In the genomic region with DNA sequence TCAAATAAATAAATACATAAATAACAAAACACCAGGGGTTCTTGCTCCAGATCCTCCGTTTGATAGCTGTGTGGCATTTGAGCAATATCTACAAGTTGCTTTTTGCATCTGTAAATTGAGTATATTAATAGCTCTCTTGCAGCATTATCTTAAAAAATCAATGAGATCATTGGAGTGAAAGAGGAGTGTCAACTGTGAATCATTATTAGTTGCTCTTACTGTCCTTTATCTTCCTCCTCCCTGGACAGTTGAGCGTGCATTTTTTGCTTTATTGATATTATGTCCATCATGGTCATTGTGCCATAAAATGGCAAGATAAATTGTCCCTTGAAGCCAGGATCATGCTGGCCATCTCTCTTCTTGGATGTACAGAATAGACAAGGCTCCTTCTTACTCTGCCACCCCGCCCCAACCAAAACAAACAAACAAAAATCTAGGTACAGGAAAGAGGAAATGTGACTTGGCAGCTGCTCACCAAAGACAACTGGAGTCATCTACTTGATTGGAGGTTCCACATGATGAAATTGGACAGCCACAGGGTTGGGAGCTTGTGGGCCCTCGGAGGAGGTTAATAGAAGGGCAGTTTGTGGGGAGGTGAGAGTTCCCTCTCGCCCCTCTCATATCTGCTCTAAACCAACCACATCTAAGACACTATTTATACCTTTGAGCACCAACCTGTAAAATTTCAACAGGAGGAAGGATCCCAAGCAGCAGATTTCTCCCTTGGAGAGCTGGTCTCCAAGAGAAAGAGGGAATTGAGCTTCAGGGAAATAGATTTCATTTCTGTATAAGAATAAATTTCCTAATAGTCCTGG, we compare ENCODE assay signal across 23 cellular contexts.
DNase-seq lines count a peak whose midpoint lies in the region; ATAC-seq, FAIRE-seq and TF ChIP-seq lines count a peak whose summit lies in the region.
"Had no signal": no experiment of that assay in that cellular context is flagged by ENCODE, and none has a peak within 500 bp of the region (broad histone marks: within the 10 kb centered on the region; RNA-seq: fewer than 3 reads in every experiment).

No MANE protein-coding gene starts in this region.

- TF ChIP-seq CTCF in GM12865 (IDR thresholded peaks at IDR 0.05; ENCODE audit: insufficient read depth, low read depth, low read length, missing control alignments) (no peak), Panc1 (IDR thresholded peaks at IDR 0.05) (no peak), bronchial epithelial cell (IDR thresholded peaks at IDR 0.05; ENCODE audit: insufficient read depth, low read length, severe bottlenecking) (no peak)

- H3K36me3 ChIP-seq in Panc1 (ENCODE audit: control insufficient read depth, insufficient read depth, low read length) (no peaks in the 10 kb centered on the region), bronchial epithelial cell (ENCODE audit: control insufficient read depth, insufficient read depth, low read length) (no peaks in the 10 kb centered on the region)
- H3K36me3 ChIP-seq: sigmoid colon, transverse colon had no signal

- DNase-seq in GM12865 (ENCODE audit: low read depth) = peak; percentile 5
- DNase-seq in NCI-H146 (lab: John Stamatoyannopoulos, UW) = peak; percentile 67
- DNase-seq in Panc1 (ENCODE audit: low read depth, low spot score) = no peak
- peak; percentile 55 for DNase-seq in bronchial epithelial cell (ENCODE audit: low read depth)
- DNase-seq in stimulated activated naive CD8-positive, alpha-beta T cell treated with anti-CD3 and anti-CD28 coated beads, Interleukin-15, Interleukin-2, amounts not matched to agents 100 U/mL and 50 U/mL, for 24 hours = no peak
- DNase-seq in activated gamma-delta T cell treated with Interleukin-2 at 50 U/mL for 16 hours = no peak
- DNase-seq in NAMALWA (ENCODE audit: low spot score) = no peak
- DNase-seq: activated CD4-positive, alpha-beta memory T cell treated with anti-CD3 and anti-CD28 coated beads, Interleukin-2, amount 10 ng/mL, durations not matched to agents 7 days and 5 days; activated CD8-positive, alpha-beta memory T cell treated with anti-CD3 and anti-CD28 coated beads, Interleukin-2, amount 50 U/mL, for 4 hours; activated naive CD4-positive, alpha-beta T cell treated with anti-CD3 and anti-CD28 coated beads for 36 hours; body of pancreas; C1 segment of cervical spinal cord; GDM1; immature natural killer cell; left colon; NCI-H1417; NCI-H2081; NCI-H524 treated with DMSO at 0.1 percent for 48 hours; sigmoid colon; stimulated activated CD4-positive, alpha-beta T cell treated with anti-CD3 and anti-CD28 coated beads, Interleukin-4, amount 100 ng/mL, for 24 hours; transverse colon had no signal

- no TSS peak for BruUV-seq in Panc1 (replicated peaks; lab: Mats Ljungman, UMichigan)

- H3K4me1 ChIP-seq in Panc1 (ENCODE audit: control insufficient read depth, insufficient read depth, low read length) = peaks cover 17% of the 10 kb centered on the region
- H3K4me1 ChIP-seq: body of pancreas, sigmoid colon, transverse colon had no signal

- FAIRE-seq in bronchial epithelial cell (lab: Jason Lieb, UNC) = no peak
- FAIRE-seq: endothelial cell of umbilical vein had no signal

- intact Hi-C loops in Panc1 (cut with micrococcal nuclease; ENCODE audit: unreplicated experiment) = loop anchor here (5.0 kb wide), 1 partner anchor 195 kb away; no protein-coding TSS in a partner anchor

- H3K27me3 ChIP-seq in Panc1 (ENCODE audit: control insufficient read depth, insufficient read depth, low read length) = no peaks in the 10 kb centered on the region
- no peaks in the 10 kb centered on the region for H3K27me3 ChIP-seq in bronchial epithelial cell (ENCODE audit: control insufficient read depth, insufficient read depth, low read length)
- H3K27me3 ChIP-seq: body of pancreas, sigmoid colon, transverse colon had no signal

- CTCF ChIA-PET in Panc1 (lab: Charles Lee) = no interaction called here

- in situ Hi-C loops in Panc1 (cut with HindIII; ENCODE audit: low pct_unique_long_range_greater_than_20kb, low sequenced_read_pairs) = no loop called here

- no peak overlapping the region for H3K4me3 ChIP-seq in GM12865 (ENCODE audit: low read depth, low read length)
- H3K4me3 ChIP-seq in Panc1 (ENCODE audit: low read depth in 2 of 2, low read length in 2 of 2) = no peak overlapping the region
- no peak overlapping the region for H3K4me3 ChIP-seq in bronchial epithelial cell (ENCODE audit: low read depth, low read length)
- H3K4me3 ChIP-seq: body of pancreas, sigmoid colon, transverse colon had no signal

- POLR2A ChIA-PET in Panc1 (lab: Charles Lee) = interaction anchor here (0.7 to 0.8 kb wide), 3 partner anchors 14 to 224 kb away, joined by 3 read pairs; no protein-coding TSS in a partner anchor

- peak overlapping the region; percentile 87 for H3K27ac ChIP-seq in Panc1 (ENCODE audit: low read length)
- H3K27ac ChIP-seq: body of pancreas, sigmoid colon, transverse colon had no signal

- H3K9me3 ChIP-seq in Panc1 (ENCODE audit: control insufficient read depth, insufficient read depth, low read depth, low read length) = no peaks in the 10 kb centered on the region
- H3K9me3 ChIP-seq: body of pancreas, sigmoid colon, transverse colon had no signal

- peak; percentile 59 for ATAC-seq in Panc1
- no peak for ATAC-seq in stimulated activated naive CD8-positive, alpha-beta T cell treated with anti-CD3 and anti-CD28 coated beads, Interleukin-15, Interleukin-2, amounts not matched to agents 100 U/mL and 50 U/mL, for 24 hours
- ATAC-seq: body of pancreas, HCT116, left colon had no signal

Comparison
In these comparisons a context has a peak if more than half of its experiments do, and no peak if none do; other contexts are left out.
1. DNase-seq: peak in GM12865 (single experiment), NCI-H146 (single experiment) and bronchial epithelial cell (single experiment); none in Panc1 (single experiment), stimulated activated naive CD8-positive, alpha-beta T cell treated with anti-CD3 and anti-CD28 coated beads, Interleukin-15, Interleukin-2, amounts not matched to agents 100 U/mL and 50 U/mL, for 24 hours (single experiment), activated gamma-delta T cell treated with Interleukin-2 at 50 U/mL for 16 hours (single experiment) and NAMALWA (single experiment).